In genomic region chr15:80512729-80513670, GRCh38 we compare ENCODE assay signal across 9 cellular contexts.
DNase-seq lines count a peak whose midpoint lies in the region; ATAC-seq and TF ChIP-seq lines count a peak whose summit lies in the region.
"Had no signal": no experiment of that assay in that cellular context is flagged by ENCODE, and none has a peak within 500 bp of the region (broad histone marks: within the 10 kb centered on the region; RNA-seq: fewer than 3 reads in every experiment).

No MANE protein-coding gene starts in this region.

- H3K4me3 ChIP-seq in epithelial cell of esophagus (ENCODE audit: low read length), result no peak overlapping the region

- in situ Hi-C loops in GM13976 (cut with MboI; ENCODE audit: low sequenced_read_pairs, unreplicated experiment), result no loop called here

- TF ChIP-seq CTCF in epithelial cell of esophagus (IDR thresholded peaks at IDR 0.05; ENCODE audit: insufficient read depth, low read depth, low read length, missing control alignments), result peak; percentile 30
- TF ChIP-seq CTCF in GM13976 (IDR thresholded peaks at IDR 0.05; ENCODE audit: borderline replicate concordance, control extremely low read depth, extremely low read depth, insufficient read depth, missing control alignments), result no peak

- DNase-seq in NCI-H2081 (lab: John Stamatoyannopoulos, UW) (peak; percentile 0 to 16), NCI-H2081 treated with DMSO at 0.1 percent for 48 hours (lab: John Stamatoyannopoulos, UW) (no peak), NCI-H526 treated with DMSO at 0.1 percent for 48 hours (lab: John Stamatoyannopoulos, UW) (peak; percentile 4), epithelial cell of esophagus (ENCODE audit: low read depth) (peak; percentile 50), pons (ENCODE audit: low spot score) (peak; percentile 24), GM13976 (ENCODE audit: low spot score) (no peak)
- no peak for DNase-seq in central memory CD4-positive, alpha-beta T cell
- DNase-seq: immature natural killer cell had no signal

- ATAC-seq in HG03196 (IDR thresholded peaks at IDR 0.05; ENCODE audit: unreplicated experiment), result no peak

Comparison
In these comparisons a context has a peak if more than half of its experiments do, and no peak if none do; other contexts are left out.
1. DNase-seq: peak in NCI-H2081 (2 of 2), NCI-H526 treated with DMSO at 0.1 percent for 48 hours (single experiment), epithelial cell of esophagus (single experiment) and pons (single experiment); none in NCI-H2081 treated with DMSO at 0.1 percent for 48 hours (single experiment), GM13976 (single experiment) and central memory CD4-positive, alpha-beta T cell (single experiment).